Comparison of ENCODE assay signal across 1 cellular context in the genomic region with DNA sequence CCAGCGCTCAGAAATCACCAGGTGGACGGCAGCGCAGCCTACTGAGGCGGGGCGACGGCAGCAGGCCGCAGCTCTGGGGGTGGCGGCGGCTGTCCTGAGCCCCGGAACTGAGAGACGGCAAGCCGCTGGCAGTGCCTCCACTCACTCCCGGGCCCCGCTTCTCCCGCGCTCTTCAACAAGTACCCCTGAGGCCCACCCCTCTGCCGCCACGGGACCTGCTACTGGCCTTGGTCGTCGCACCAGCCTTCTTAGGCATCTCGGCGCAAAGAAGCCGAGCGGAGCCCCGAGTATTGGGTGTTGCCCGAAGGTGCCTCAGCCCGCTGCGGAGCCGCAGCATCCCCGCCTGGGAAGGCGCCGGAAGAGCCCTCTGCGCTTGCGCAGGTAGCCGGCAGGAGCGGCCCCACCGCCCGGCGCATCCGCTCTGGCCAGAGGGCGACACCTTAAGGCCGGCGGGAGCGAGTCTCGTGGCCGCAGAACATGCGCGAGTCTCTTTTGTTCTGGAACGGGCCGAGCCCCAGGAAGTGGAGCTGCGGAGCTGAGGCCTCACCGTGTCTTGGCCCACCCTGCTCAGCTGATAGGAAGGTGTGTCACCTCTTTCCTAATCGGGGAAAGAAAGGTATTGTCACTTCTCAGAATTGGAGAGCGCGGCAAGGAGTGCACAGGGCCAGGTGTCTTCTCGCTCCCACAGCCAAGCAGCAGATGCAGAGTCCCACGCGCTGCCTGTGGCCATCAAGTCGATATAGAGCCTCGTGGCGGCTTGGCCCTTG.
A peak's percentile ranks its signal among the peaks of the same experiment; 100 is the strongest.
TF ChIP-seq lines count a peak whose summit lies in the region.

A gene (minus strand): TSS at position 369 of the 767 bp plus-strand sequence. CDS start 32 bp downstream, at position 337.

TF ChIP-seq in K562, 482 proteins besides CTCF, POLR2A, EP300 and RAD21 (continued from another document and continues in another):
- TF ChIP-seq, protein P1, sequence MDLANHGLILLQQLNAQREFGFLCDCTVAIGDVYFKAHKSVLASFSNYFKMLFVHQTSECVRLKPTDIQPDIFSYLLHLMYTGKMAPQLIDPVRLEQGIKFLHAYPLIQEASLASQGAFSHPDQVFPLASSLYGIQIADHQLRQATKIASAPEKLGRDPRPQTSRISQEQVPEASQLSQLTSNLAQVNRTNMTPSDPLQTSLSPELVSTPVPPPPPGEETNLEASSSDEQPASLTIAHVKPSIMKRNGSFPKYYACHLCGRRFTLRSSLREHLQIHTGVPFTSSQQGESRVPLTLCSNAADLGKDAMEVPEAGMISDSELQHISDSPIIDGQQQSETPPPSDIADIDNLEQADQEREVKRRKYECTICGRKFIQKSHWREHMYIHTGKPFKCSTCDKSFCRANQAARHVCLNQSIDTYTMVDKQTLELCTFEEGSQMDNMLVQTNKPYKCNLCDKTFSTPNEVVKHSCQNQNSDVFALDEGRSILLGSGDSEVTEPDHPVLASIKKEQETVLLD (IDR thresholded peaks at IDR 0.05): peak; percentile 94
- TF ChIP-seq MEIS2 (IDR thresholded peaks at IDR 0.05; ENCODE audit: partially characterized antibody): peak; percentile 84
- TF ChIP-seq BHLHE40 (IDR thresholded peaks at IDR 0.05; ENCODE audit: low read length): peak; percentile 62
- no peak for TF ChIP-seq FOXJ3 (CRISPR knock-in tag; IDR thresholded peaks at IDR 0.05)
- TF ChIP-seq, protein P2, sequence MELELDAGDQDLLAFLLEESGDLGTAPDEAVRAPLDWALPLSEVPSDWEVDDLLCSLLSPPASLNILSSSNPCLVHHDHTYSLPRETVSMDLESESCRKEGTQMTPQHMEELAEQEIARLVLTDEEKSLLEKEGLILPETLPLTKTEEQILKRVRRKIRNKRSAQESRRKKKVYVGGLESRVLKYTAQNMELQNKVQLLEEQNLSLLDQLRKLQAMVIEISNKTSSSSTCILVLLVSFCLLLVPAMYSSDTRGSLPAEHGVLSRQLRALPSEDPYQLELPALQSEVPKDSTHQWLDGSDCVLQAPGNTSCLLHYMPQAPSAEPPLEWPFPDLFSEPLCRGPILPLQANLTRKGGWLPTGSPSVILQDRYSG (tag; conservative IDR thresholded peaks at IDR 0.05; ENCODE audit: low read depth): peak; percentile 73; the same call in 1 of the 2 replicates
- TF ChIP-seq, protein P3, sequence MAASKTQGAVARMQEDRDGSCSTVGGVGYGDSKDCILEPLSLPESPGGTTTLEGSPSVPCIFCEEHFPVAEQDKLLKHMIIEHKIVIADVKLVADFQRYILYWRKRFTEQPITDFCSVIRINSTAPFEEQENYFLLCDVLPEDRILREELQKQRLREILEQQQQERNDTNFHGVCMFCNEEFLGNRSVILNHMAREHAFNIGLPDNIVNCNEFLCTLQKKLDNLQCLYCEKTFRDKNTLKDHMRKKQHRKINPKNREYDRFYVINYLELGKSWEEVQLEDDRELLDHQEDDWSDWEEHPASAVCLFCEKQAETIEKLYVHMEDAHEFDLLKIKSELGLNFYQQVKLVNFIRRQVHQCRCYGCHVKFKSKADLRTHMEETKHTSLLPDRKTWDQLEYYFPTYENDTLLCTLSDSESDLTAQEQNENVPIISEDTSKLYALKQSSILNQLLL (CRISPR knock-in tag; IDR thresholded peaks at IDR 0.05; ENCODE audit: borderline replicate concordance): no peak
- no peak for TF ChIP-seq GATA2 (CRISPR knock-in tag; IDR thresholded peaks at IDR 0.05)
- peak; percentile 63; the same call in 1 of the 2 replicates for TF ChIP-seq SMAD4 (CRISPR knock-in tag; conservative IDR thresholded peaks at IDR 0.05)
- TF ChIP-seq, protein P4, sequence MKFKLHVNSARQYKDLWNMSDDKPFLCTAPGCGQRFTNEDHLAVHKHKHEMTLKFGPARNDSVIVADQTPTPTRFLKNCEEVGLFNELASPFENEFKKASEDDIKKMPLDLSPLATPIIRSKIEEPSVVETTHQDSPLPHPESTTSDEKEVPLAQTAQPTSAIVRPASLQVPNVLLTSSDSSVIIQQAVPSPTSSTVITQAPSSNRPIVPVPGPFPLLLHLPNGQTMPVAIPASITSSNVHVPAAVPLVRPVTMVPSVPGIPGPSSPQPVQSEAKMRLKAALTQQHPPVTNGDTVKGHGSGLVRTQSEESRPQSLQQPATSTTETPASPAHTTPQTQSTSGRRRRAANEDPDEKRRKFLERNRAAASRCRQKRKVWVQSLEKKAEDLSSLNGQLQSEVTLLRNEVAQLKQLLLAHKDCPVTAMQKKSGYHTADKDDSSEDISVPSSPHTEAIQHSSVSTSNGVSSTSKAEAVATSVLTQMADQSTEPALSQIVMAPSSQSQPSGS (CRISPR knock-in tag; IDR thresholded peaks at IDR 0.05): no peak
- TF ChIP-seq BACH1 (tag; IDR thresholded peaks at IDR 0.05): no peak
- TF ChIP-seq ZNF263 (CRISPR knock-in tag; IDR thresholded peaks at IDR 0.05; ENCODE audit: borderline replicate concordance): 0 out of 2 replicates have a peak, but pooled peaks have one; percentile 11
- TF ChIP-seq, protein P5, sequence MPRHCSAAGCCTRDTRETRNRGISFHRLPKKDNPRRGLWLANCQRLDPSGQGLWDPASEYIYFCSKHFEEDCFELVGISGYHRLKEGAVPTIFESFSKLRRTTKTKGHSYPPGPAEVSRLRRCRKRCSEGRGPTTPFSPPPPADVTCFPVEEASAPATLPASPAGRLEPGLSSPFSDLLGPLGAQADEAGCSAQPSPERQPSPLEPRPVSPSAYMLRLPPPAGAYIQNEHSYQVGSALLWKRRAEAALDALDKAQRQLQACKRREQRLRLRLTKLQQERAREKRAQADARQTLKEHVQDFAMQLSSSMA (CRISPR knock-in tag; IDR thresholded peaks at IDR 0.05): no peak
- no peak for TF ChIP-seq NFIX (CRISPR knock-in tag; IDR thresholded peaks at IDR 0.05; ENCODE audit: low read depth)
- no peak for TF ChIP-seq MAFF (IDR thresholded peaks at IDR 0.05; ENCODE audit: low read length)
- TF ChIP-seq, protein P6, sequence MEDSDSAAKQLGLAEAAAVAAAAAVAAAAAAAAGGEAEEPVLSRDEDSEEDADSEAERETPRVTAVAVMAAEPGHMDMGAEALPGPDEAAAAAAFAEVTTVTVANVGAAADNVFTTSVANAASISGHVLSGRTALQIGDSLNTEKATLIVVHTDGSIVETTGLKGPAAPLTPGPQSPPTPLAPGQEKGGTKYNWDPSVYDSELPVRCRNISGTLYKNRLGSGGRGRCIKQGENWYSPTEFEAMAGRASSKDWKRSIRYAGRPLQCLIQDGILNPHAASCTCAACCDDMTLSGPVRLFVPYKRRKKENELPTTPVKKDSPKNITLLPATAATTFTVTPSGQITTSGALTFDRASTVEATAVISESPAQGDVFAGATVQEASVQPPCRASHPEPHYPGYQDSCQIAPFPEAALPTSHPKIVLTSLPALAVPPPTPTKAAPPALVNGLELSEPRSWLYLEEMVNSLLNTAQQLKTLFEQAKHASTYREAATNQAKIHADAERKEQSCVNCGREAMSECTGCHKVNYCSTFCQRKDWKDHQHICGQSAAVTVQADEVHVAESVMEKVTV (CRISPR knock-in tag; IDR thresholded peaks at IDR 0.05): no peak
- TF ChIP-seq POLR2B (IDR thresholded peaks at IDR 0.05; ENCODE audit: low read depth, partially characterized antibody): peak; percentile 72
- no peak for TF ChIP-seq HDAC8 (tag; IDR thresholded peaks at IDR 0.05)
- peak; percentile 82; the same call in 1 of the 2 replicates for TF ChIP-seq MBD2 (IDR thresholded peaks at IDR 0.05; ENCODE audit: borderline replicate concordance, low read depth)
- no peak for TF ChIP-seq HNRNPL (IDR thresholded peaks at IDR 0.05; ENCODE audit: low read depth, low read length)
- TF ChIP-seq ZFPM2 (CRISPR knock-in tag; IDR thresholded peaks at IDR 0.05): no peak
- no peak for TF ChIP-seq PHB (CRISPR knock-in tag; IDR thresholded peaks at IDR 0.05)
- TF ChIP-seq FOXA3 (CRISPR knock-in tag; conservative IDR thresholded peaks at IDR 0.05 in 1 of 2, IDR thresholded peaks at IDR 0.05 in 1 of 2): peak in 1 of 2 experiments; percentile 82; a peak in 1 of 4 replicates
- no peak for TF ChIP-seq ZSCAN29 (IDR thresholded peaks at IDR 0.05)
- no peak for TF ChIP-seq ZNF79 (CRISPR knock-in tag; IDR thresholded peaks at IDR 0.05; ENCODE audit: low read depth)
- no peak; the same call in 1 of the 2 replicates for TF ChIP-seq ZEB2 (IDR thresholded peaks at IDR 0.05)
- TF ChIP-seq ZNF140 (CRISPR knock-in tag; IDR thresholded peaks at IDR 0.05): no peak
- peak; percentile 92 for TF ChIP-seq HCFC1 (IDR thresholded peaks at IDR 0.05; ENCODE audit: low read depth, low read length)
- no peak for TF ChIP-seq NCOA6 (IDR thresholded peaks at IDR 0.05)
- TF ChIP-seq KAT2B (IDR thresholded peaks at IDR 0.05; ENCODE audit: low read depth, low read length): no peak
- TF ChIP-seq SMAD2 (IDR thresholded peaks at IDR 0.05; ENCODE audit: low read depth, low read length): no peak
- no peak for TF ChIP-seq BDP1 (IDR thresholded peaks at IDR 0.05; ENCODE audit: insufficient read depth, insufficient read length)
- 0 out of 2 replicates have a peak, but pooled peaks have one; percentile 7 for TF ChIP-seq ARID1B (IDR thresholded peaks at IDR 0.05)
- no peak for TF ChIP-seq BRD4 (IDR thresholded peaks at IDR 0.05)
- TF ChIP-seq KAT8 (IDR thresholded peaks at IDR 0.05; ENCODE audit: low read depth): no peak
- TF ChIP-seq, protein P7, sequence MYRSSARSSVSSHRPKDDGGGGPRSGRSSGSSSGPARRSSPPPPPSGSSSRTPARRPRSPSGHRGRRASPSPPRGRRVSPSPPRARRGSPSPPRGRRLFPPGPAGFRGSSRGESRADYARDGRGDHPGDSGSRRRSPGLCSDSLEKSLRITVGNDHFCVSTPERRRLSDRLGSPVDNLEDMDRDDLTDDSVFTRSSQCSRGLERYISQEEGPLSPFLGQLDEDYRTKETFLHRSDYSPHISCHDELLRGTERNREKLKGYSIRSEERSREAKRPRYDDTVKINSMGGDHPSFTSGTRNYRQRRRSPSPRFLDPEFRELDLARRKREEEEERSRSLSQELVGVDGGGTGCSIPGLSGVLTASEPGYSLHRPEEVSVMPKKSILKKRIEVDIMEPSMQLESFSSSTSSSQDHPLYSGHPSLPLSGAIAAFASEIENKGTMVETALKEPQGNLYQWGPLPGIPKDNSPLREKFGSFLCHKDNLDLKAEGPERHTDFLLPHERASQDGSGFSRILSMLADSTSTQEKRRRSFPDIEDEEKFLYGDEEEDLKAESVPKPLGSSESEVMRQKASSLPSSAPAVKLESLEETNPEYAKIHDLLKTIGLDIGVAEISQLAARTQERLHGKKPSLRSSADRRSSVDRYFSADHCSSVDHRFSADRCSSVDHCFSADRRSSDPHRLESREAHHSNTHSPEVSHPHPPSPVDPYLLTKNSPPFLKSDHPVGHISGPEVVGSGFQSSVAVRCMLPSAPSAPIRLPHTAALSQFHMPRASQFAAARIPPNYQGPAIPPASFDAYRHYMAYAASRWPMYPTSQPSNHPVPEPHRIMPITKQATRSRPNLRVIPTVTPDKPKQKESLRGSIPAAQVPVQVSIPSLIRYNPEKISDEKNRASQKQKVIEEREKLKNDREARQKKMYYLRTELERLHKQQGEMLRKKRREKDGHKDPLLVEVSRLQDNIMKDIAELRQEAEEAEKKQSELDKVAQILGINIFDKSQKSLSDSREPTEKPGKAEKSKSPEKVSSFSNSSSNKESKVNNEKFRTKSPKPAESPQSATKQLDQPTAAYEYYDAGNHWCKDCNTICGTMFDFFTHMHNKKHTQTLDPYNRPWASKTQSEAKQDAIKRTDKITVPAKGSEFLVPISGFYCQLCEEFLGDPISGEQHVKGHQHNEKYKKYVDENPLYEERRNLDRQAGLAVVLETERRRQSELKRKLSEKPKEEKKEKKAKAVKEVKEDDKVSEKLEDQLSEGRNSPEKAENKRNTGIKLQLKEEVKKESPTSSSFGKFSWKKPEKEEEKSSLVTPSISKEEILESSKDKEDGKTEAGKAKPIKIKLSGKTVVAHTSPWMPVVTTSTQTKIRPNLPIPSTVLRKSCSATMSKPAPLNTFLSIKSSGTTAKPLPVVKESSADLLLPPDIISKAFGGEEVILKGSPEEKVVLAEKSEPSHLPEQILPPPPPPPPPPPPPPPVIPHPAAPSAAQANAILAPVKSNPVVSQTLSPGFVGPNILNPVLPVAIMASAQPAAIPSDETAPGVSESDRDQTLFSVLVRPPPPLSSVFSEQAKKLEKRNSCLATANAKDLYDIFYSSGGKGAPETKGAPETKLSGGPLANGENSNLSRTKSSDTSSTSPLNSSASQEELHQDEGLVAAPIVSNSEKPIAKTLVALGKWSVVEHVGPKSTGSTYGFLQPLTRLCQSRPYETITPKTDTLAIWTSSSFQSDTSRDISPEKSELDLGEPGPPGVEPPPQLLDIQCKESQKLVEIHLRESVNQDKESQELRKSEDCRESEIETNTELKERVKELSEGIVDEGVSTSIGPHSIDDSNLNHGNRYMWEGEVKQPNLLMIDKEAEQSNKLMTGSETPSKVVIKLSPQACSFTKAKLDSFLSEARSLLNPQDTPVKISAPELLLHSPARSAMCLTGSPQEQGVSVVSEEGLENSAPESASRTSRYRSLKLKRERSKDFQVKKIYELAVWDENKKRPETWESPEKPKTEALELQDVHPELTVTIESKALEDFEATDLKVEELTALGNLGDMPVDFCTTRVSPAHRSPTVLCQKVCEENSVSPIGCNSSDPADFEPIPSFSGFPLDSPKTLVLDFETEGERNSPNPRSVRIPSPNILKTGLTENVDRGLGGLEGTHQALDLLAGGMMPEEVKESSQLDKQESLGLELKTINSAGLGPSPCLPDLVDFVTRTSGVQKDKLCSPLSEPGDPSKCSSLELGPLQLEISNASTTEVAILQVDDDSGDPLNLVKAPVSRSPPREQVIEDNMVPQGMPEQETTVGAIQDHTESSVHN (IDR thresholded peaks at IDR 0.05; ENCODE audit: borderline replicate concordance in 1 of 2, low read depth in 1 of 2): no peak
- TF ChIP-seq, protein P8, sequence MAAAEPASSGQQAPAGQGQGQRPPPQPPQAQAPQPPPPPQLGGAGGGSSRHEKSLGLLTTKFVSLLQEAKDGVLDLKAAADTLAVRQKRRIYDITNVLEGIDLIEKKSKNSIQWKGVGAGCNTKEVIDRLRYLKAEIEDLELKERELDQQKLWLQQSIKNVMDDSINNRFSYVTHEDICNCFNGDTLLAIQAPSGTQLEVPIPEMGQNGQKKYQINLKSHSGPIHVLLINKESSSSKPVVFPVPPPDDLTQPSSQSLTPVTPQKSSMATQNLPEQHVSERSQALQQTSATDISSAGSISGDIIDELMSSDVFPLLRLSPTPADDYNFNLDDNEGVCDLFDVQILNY (CRISPR knock-in tag; IDR thresholded peaks at IDR 0.05): no peak; the same call in 1 of the 2 replicates
- no peak for TF ChIP-seq ZNF212 (CRISPR knock-in tag; IDR thresholded peaks at IDR 0.05)
- TF ChIP-seq ZNF584 (CRISPR knock-in tag; IDR thresholded peaks at IDR 0.05; ENCODE audit: low read depth): peak; percentile 37; the same call in 1 of the 2 replicates
- TF ChIP-seq, protein P9, sequence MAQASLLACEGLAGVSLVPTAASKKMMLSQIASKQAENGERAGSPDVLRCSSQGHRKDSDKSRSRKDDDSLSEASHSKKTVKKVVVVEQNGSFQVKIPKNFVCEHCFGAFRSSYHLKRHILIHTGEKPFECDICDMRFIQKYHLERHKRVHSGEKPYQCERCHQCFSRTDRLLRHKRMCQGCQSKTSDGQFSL (CRISPR knock-in tag; IDR thresholded peaks at IDR 0.05): no peak
- TF ChIP-seq, protein P9 (tag; IDR thresholded peaks at IDR 0.05): no peak
- no peak for TF ChIP-seq PCBP2 (IDR thresholded peaks at IDR 0.05; ENCODE audit: low read depth, low read length, poor library complexity, severe bottlenecking)
- no peak for TF ChIP-seq RFX7 (CRISPR knock-in tag; IDR thresholded peaks at IDR 0.05)
- peak in 1 of 2 experiments; percentile 12; a peak in 1 of 4 replicates for TF ChIP-seq CSDE1 (IDR thresholded peaks at IDR 0.05)
- no peak for TF ChIP-seq RBM22 (IDR thresholded peaks at IDR 0.05; ENCODE audit: low read depth, low read length, poor library complexity, severe bottlenecking)
